17 cellular contexts compared by ENCODE assay signal in the genomic region with DNA sequence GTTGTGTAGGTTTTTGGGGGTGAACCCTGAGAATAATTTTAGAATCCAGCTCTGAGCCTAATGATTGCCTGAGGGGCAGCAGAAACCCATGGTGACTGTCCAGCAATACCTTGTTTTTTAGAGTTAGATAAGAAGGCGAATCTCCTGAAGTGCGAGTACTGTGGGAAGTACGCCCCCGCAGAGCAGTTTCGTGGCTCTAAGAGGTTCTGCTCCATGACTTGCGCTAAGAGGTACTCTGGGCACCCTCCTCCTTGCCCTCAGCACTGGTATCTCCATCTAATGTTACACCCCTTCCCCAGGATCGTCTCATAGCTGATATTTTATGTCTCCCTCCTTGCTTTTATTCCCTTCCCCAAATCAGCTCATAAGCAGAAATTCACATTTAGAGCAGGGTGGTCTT. TPM values are rescaled to one million over a fixed set of nuclear protein-coding genes. Genes with fewer than 3 reads are reported as not detected.
A peak's percentile ranks its signal among the peaks of the same experiment; 100 is the strongest.
DNase-seq lines count a peak whose midpoint lies in the region; ATAC-seq, FAIRE-seq and TF ChIP-seq lines count a peak whose summit lies in the region.
"Had no signal": no experiment of that assay in that cellular context is flagged by ENCODE, and none has a peak within 500 bp of the region (broad histone marks: within the 10 kb centered on the region; RNA-seq: fewer than 3 reads in every experiment).

No MANE protein-coding gene starts in this region.

- no peaks in the 10 kb centered on the region for H3K9me3 ChIP-seq in CD4-positive, alpha-beta T cell (ENCODE audit: control insufficient read depth, low read length)
- H3K9me3 ChIP-seq in K562 (replicated peaks; ENCODE audit: control insufficient read depth, insufficient read depth, low read depth, low read length) = no peaks in the 10 kb centered on the region
- H3K9me3 ChIP-seq in MG63 = no peaks in the 10 kb centered on the region
- H3K9me3 ChIP-seq: BLaER1 had no signal

- no peak for ATAC-seq in CD4-positive, alpha-beta T cell (ENCODE audit: poor library complexity)
- ATAC-seq in GM23338 (no peak), K562 (peak; percentile 55; the same call in 1 of the 3 replicates), memory B cell (ENCODE audit: low read depth) (no peak)
- ATAC-seq: HepG2 had no signal

- H3K27me3 Mint-ChIP-seq in CD4-positive, alpha-beta T cell = no peaks in the 10 kb centered on the region
- H3K27me3 Mint-ChIP-seq in GM23338 (ENCODE audit: insufficient read depth, low read depth, poor library complexity) (peaks cover 2% of the 10 kb centered on the region), memory B cell (no peaks in the 10 kb centered on the region)

- no TSS peak for BruUV-seq in K562 (replicated peaks; lab: Mats Ljungman, UMichigan)

- no peaks in the 10 kb centered on the region for H3K9me3 Mint-ChIP-seq in CD4-positive, alpha-beta T cell
- no peaks in the 10 kb centered on the region for H3K9me3 Mint-ChIP-seq in GM23338
- H3K9me3 Mint-ChIP-seq in memory B cell = no peaks in the 10 kb centered on the region
- H3K9me3 Mint-ChIP-seq: HFFc6 had no signal

- H2AFZ ChIP-seq in GM23338 (no peak overlapping the region), K562 (ENCODE audit: low read depth, low read length) (no peak overlapping the region)

- no peak for TF ChIP-seq RAD21 in K562 (CRISPR knock-in tag; conservative IDR thresholded peaks at IDR 0.05 in 1 of 2, IDR thresholded peaks at IDR 0.05 in 1 of 2)

- H3K4me2 ChIP-seq in GM23338 (no peak overlapping the region), K562 (ENCODE audit: insufficient read depth, low read length) (no peak overlapping the region)
- H3K4me2 ChIP-seq: BLaER1 had no signal

- H3K79me2 ChIP-seq in GM23338 (replicated peaks; ENCODE audit: insufficient read depth) (peaks cover 56% of the 10 kb centered on the region), K562 (ENCODE audit: control insufficient read depth, insufficient read depth, low read length) (no peaks in the 10 kb centered on the region)

- peak; percentile 90 for FAIRE-seq in K562 (lab: Jason Lieb, UNC)
- FAIRE-seq: HepG2, HTR-8/SVneo had no signal

- peak overlapping the region; percentile 47 for H3K27ac Mint-ChIP-seq in CD4-positive, alpha-beta T cell
- H3K27ac Mint-ChIP-seq in GM23338 (no peak overlapping the region), memory B cell (peak overlapping the region; percentile 31)
- H3K27ac Mint-ChIP-seq: HFFc6 had no signal

- no peaks in the 10 kb centered on the region for H3K27me3 ChIP-seq in CD4-positive, alpha-beta T cell (ENCODE audit: control insufficient read depth, insufficient read depth, low read length)
- no peaks in the 10 kb centered on the region for H3K27me3 ChIP-seq in GM23338 (ENCODE audit: insufficient read depth)
- H3K27me3 ChIP-seq in K562 (ENCODE audit: control insufficient read depth in 2 of 2, insufficient read depth in 2 of 2, low read length in 2 of 2) = no peaks in the 10 kb centered on the region
- H3K27me3 ChIP-seq in MG63 = no peaks in the 10 kb centered on the region
- H3K27me3 ChIP-seq: BLaER1 had no signal

- no peak overlapping the region for H3K4me3 Mint-ChIP-seq in CD4-positive, alpha-beta T cell
- H3K4me3 Mint-ChIP-seq in GM23338 (no peak overlapping the region), memory B cell (no peak overlapping the region)
- H3K4me3 Mint-ChIP-seq: HFFc6 had no signal

- CTCF ChIA-PET in CD4-positive, alpha-beta T cell (lab: Charles Lee) = no interaction called here
- CTCF ChIA-PET in K562 (lab: Yijun Ruan, JAX; ENCODE audit: low intra/inter-chr PET ratio) = no interaction called here

- peaks cover 70% of the 10 kb centered on the region for H3K36me3 Mint-ChIP-seq in CD4-positive, alpha-beta T cell (ENCODE audit: low read depth)
- H3K36me3 Mint-ChIP-seq in GM23338 (ENCODE audit: low read depth) = peaks cover 82% of the 10 kb centered on the region
- H3K36me3 Mint-ChIP-seq in memory B cell = peaks cover 25% of the 10 kb centered on the region

- no peak for TF ChIP-seq CTCF in CD4-positive, alpha-beta T cell (IDR thresholded peaks at IDR 0.05)
- TF ChIP-seq CTCF in GM23338 (conservative IDR thresholded peaks at IDR 0.05; ENCODE audit: low read depth in 2 of 2) = no peak
- TF ChIP-seq CTCF in K562 (IDR thresholded peaks at IDR 0.05 in 2 of 3, conservative IDR thresholded peaks at IDR 0.05 in 1 of 3; ENCODE audit: insufficient read depth in 2 of 3, low read depth in 1 of 3, low read length in 3 of 3) = no peak
- TF ChIP-seq CTCF in GM13977 (IDR thresholded peaks at IDR 0.05; ENCODE audit: extremely low read depth, insufficient read depth, missing control alignments) = no peak

- H4K20me1 ChIP-seq in GM23338 (replicated peaks; ENCODE audit: insufficient read depth) (peaks cover 68% of the 10 kb centered on the region), K562 (replicated peaks; ENCODE audit: control insufficient read depth, insufficient read depth, low read length) (no peaks in the 10 kb centered on the region)

- in situ Hi-C loops in K562 (cut with MboI) = no loop called here
- in situ Hi-C loops in GM13977 (cut with MboI; ENCODE audit: low pct_unique_long_range_greater_than_20kb, low sequenced_read_pairs, unreplicated experiment) = no loop called here

- H3K36me3 ChIP-seq in GM23338 (ENCODE audit: insufficient read depth) (peaks cover 77% of the 10 kb centered on the region), K562 (ENCODE audit: control insufficient read depth, insufficient read depth, low read length) (peaks cover 8% of the 10 kb centered on the region; the same call in 2 of the 3 replicates), MG63 (peaks cover 7% of the 10 kb centered on the region)

- H3K27ac ChIP-seq in CD4-positive, alpha-beta T cell (ENCODE audit: low read depth, low read length) = no peak overlapping the region
- H3K27ac ChIP-seq in GM23338 (ENCODE audit: low read depth) (peak overlapping the region; percentile 84), K562 (ENCODE audit: extremely low read depth, low read depth, low read length) (no peak overlapping the region)
- H3K27ac ChIP-seq: BLaER1 had no signal

- 67% methylated on average over 7 of the region's 7 CpGs for WGBS in K562 (ENCODE audit: insufficient coverage, low coverage, missing lambda C conversion rate)

- H3K9me1 ChIP-seq in K562 (ENCODE audit: control insufficient read depth, insufficient read depth, low read length) = no peaks in the 10 kb centered on the region

- intact Hi-C loops in CD4-positive, alpha-beta T cell (cut with DNase I, micrococcal nuclease) = no loop called here
- intact Hi-C loops in K562 (cut with micrococcal nuclease) = no loop called here

- H3K9ac ChIP-seq in K562 (ENCODE audit: insufficient read depth in 1 of 2, low read depth in 2 of 2, low read length in 2 of 2) = no peak overlapping the region
- H3K9ac ChIP-seq: BLaER1 had no signal

- no peak for TF ChIP-seq POLR2A in K562 (conservative IDR thresholded peaks at IDR 0.05)

- H3K4me1 ChIP-seq in GM23338 (ENCODE audit: insufficient read depth) (no peaks in the 10 kb centered on the region; the same call in 1 of the 2 replicates), K562 (replicated peaks in 1 of 2; ENCODE audit: control insufficient read depth in 2 of 2, insufficient read depth in 2 of 2, low read length in 2 of 2) (no peaks in the 10 kb centered on the region)
- H3K4me1 ChIP-seq: BLaER1 had no signal

- no peaks in the 10 kb centered on the region for H3K9me2 ChIP-seq in GM23338 (ENCODE audit: insufficient read depth)

- H3K4me1 Mint-ChIP-seq in CD4-positive, alpha-beta T cell (ENCODE audit: low read depth) = no peaks in the 10 kb centered on the region
- H3K4me1 Mint-ChIP-seq in GM23338 (peaks cover 7% of the 10 kb centered on the region; the same call in 2 of the 3 replicates), memory B cell (no peaks in the 10 kb centered on the region)

- POLR2A ChIA-PET in CD4-positive, alpha-beta T cell (lab: Charles Lee) = no interaction called here
- POLR2A ChIA-PET in K562 (lab: Yijun Ruan, JAX) = interaction anchor here (0.8 to 1.3 kb wide), 3 partner anchors 9 to 12 kb away, joined by 3 to 4 read pairs (median 4); no protein-coding TSS in a partner anchor

- peaks cover 63% of the 10 kb centered on the region for H3F3A ChIP-seq in GM23338 (replicated peaks; ENCODE audit: low read depth)

- no peak for DNase-seq in CD4-positive, alpha-beta T cell
- DNase-seq in GM23338 (ENCODE audit: low spot score) (no peak), K562 (ENCODE audit: extremely low read depth in 1 of 4, low spot score in 3 of 4) (no peak), memory B cell (ENCODE audit: low spot score in 2 of 2) (no peak), DMS79 (lab: John Stamatoyannopoulos, UW) (no peak), MG63 (no peak), GM13977 (ENCODE audit: low spot score) (no peak)
- DNase-seq: 8988T, AML-193, DND-41, GDM1, GOT3, HCEC 1CT, HFFc6 had no signal

- no peak for TF ChIP-seq EP300 in K562 (IDR thresholded peaks at IDR 0.05; ENCODE audit: low read length)

- no peak overlapping the region for H3K4me3 ChIP-seq in GM23338
- H3K4me3 ChIP-seq in K562 = no peak overlapping the region
- H3K4me3 ChIP-seq in MG63 = no peak overlapping the region
- H3K4me3 ChIP-seq: BLaER1 had no signal

RNA-seq across cellular contexts. Expression of a gene that starts 12.7 kb away (rescaled TPM):
- 10 to 100 TPM; 53.4 to 55.8 TPM for total RNA-seq in CD4-positive, alpha-beta T cell
- 66.8 and 103 TPM in 2 replicates for total RNA-seq in GM23338 (2014; rRNA removed; shearing (Covaris generic))
- polyA plus RNA-seq in GM23338 (2016; fragmentation: Nextera tagmentation; extraction: Ambion mirVana) = 147 and 159 TPM in 2 replicates
- 128 and 134 TPM in 2 replicates for total RNA-seq in K562 (2011; cell fraction: chromatin; rRNA removed; ENCODE audit: low replicate concordance)
- total RNA-seq in K562 (2011; cell fraction: nucleolus; rRNA removed) = 168 and 169 TPM in 2 replicates
- 191 and 215 TPM in 2 replicates for total RNA-seq in K562 (2011; cell fraction: nucleoplasm; rRNA removed)
- total RNA-seq in K562 (2014; rRNA removed) = 134 and 163 TPM in 2 replicates
- total RNA-seq in K562 (2014; rRNA removed; fragmentation: Illumina TruSeq; extraction: Trizol) = 109 and 112 TPM in 2 replicates
- total RNA-seq in K562 (2015; rRNA removed; fragmentation: Illumina TruSeq; extraction: Trizol) = 150 and 159 TPM in 2 replicates
- total RNA-seq in K562 (2021) = 106 and 107 TPM in 2 replicates
- 109 and 117 TPM in 2 replicates for polyA plus RNA-seq in K562 (2011; rRNA removed)
- 79.5 and 97.0 TPM in 2 replicates for polyA plus RNA-seq in K562 (2011; cell fraction: cytosol; rRNA removed)
- polyA plus RNA-seq in K562 (2011; cell fraction: nucleus; rRNA removed) = 168 and 179 TPM in 2 replicates
- polyA plus RNA-seq in K562 (2012) = 128 and 148 TPM in 2 replicates
- polyA plus RNA-seq in K562 (2014; fragmentation: Illumina TruSeq; extraction: Trizol) = 119 and 129 TPM in 2 replicates
- 100 to 1,000 TPM in 1 of 2 experiments, 10 to 100 TPM in 1; 86.8 to 133 TPM for polyA plus RNA-seq in K562 (2014; fragmentation: Nextera tagmentation; extraction: Ambion mirVana)
- polyA plus RNA-seq in K562 (2014; rRNA removed) = 78.6 and 93.3 TPM in 2 replicates
- polyA minus RNA-seq in K562 (2011; rRNA and poly(A)+ RNA removed) = 123 and 174 TPM in 2 replicates
- polyA minus RNA-seq in K562 (2011; cell fraction: cytosol; rRNA and poly(A)+ RNA removed) = 25.2 and 75.9 TPM in 2 replicates
- 38.6 and 68.9 TPM in 2 replicates for polyA minus RNA-seq in K562 (2011; cell fraction: nucleus; rRNA and poly(A)+ RNA removed)
- total RNA-seq in MG63 (2014; rRNA removed; shearing (Covaris generic); ENCODE audit: low replicate concordance) = 153 and 164 TPM in 2 replicates

RNA-seq across cellular contexts. Expression of a gene that starts 22.4 kb away (rescaled TPM):
- total RNA-seq in CD4-positive, alpha-beta T cell = 10 to 100 TPM; 46.6 to 47.2 TPM
- total RNA-seq in GM23338 (2014; rRNA removed; shearing (Covaris generic)) = 1,003 and 1,069 TPM in 2 replicates
- polyA plus RNA-seq in GM23338 (2016; fragmentation: Nextera tagmentation; extraction: Ambion mirVana) = 252 and 303 TPM in 2 replicates
- 40.7 and 46.4 TPM in 2 replicates for total RNA-seq in K562 (2011; cell fraction: chromatin; rRNA removed; ENCODE audit: low replicate concordance)
- 17.3 and 17.8 TPM in 2 replicates for total RNA-seq in K562 (2011; cell fraction: nucleolus; rRNA removed)
- total RNA-seq in K562 (2011; cell fraction: nucleoplasm; rRNA removed) = 23.5 and 24.1 TPM in 2 replicates
- total RNA-seq in K562 (2014; rRNA removed) = 6.9 and 8.3 TPM in 2 replicates
- 4.2 and 5.6 TPM in 2 replicates for total RNA-seq in K562 (2014; rRNA removed; fragmentation: Illumina TruSeq; extraction: Trizol)
- total RNA-seq in K562 (2015; rRNA removed; fragmentation: Illumina TruSeq; extraction: Trizol) = 4.7 and 6.2 TPM in 2 replicates
- 9.3 and 10.0 TPM in 2 replicates for total RNA-seq in K562 (2021)
- 13.7 and 15.7 TPM in 2 replicates for polyA plus RNA-seq in K562 (2011; rRNA removed)
- polyA plus RNA-seq in K562 (2011; cell fraction: cytosol; rRNA removed) = 13.8 and 22.3 TPM in 2 replicates
- polyA plus RNA-seq in K562 (2011; cell fraction: nucleus; rRNA removed) = 74.7 and 89.9 TPM in 2 replicates
- polyA plus RNA-seq in K562 (2012) = 10.5 and 21.6 TPM in 2 replicates
- polyA plus RNA-seq in K562 (2014; fragmentation: Illumina TruSeq; extraction: Trizol) = 11.6 and 12.7 TPM in 2 replicates
- polyA plus RNA-seq in K562 (2014; fragmentation: Nextera tagmentation; extraction: Ambion mirVana) = 1 to 10 TPM; 1.9 to 2.5 TPM
- 7.2 and 11.8 TPM in 2 replicates for polyA plus RNA-seq in K562 (2014; rRNA removed)
- polyA minus RNA-seq in K562 (2011; rRNA and poly(A)+ RNA removed) = 5.6 and 6.9 TPM in 2 replicates
- 5.6 and 7.0 TPM in 2 replicates for polyA minus RNA-seq in K562 (2011; cell fraction: cytosol; rRNA and poly(A)+ RNA removed)
- polyA minus RNA-seq in K562 (2011; cell fraction: nucleus; rRNA and poly(A)+ RNA removed) = 6.8 and 7.1 TPM in 2 replicates
- total RNA-seq in MG63 (2014; rRNA removed; shearing (Covaris generic); ENCODE audit: low replicate concordance) = 5.9 and 13.0 TPM in 2 replicates

RNA-seq across cellular contexts. Expression of a gene that starts 52.6 kb away (rescaled TPM):
- total RNA-seq in CD4-positive, alpha-beta T cell = 10 to 100 TPM in 1 of 2 experiments, 1 to 10 TPM in 1; 8.4 to 10.5 TPM
- 5.1 and 8.0 TPM in 2 replicates for total RNA-seq in GM23338 (2014; rRNA removed; shearing (Covaris generic))
- 6.0 and 7.9 TPM in 2 replicates for polyA plus RNA-seq in GM23338 (2016; fragmentation: Nextera tagmentation; extraction: Ambion mirVana)
- 2.8 and 5.4 TPM in 2 replicates for total RNA-seq in K562 (2011; cell fraction: chromatin; rRNA removed; ENCODE audit: low replicate concordance)
- total RNA-seq in K562 (2011; cell fraction: nucleolus; rRNA removed) = 1.2 and 1.6 TPM in 2 replicates
- total RNA-seq in K562 (2011; cell fraction: nucleoplasm; rRNA removed) = 4.7 TPM in 2 replicates
- total RNA-seq in K562 (2014; rRNA removed) = 1.2 and 2.0 TPM in 2 replicates
- 2.6 and 3.0 TPM in 2 replicates for total RNA-seq in K562 (2014; rRNA removed; fragmentation: Illumina TruSeq; extraction: Trizol)
- 2.0 and 2.1 TPM in 2 replicates for total RNA-seq in K562 (2015; rRNA removed; fragmentation: Illumina TruSeq; extraction: Trizol)
- 1.4 TPM in 2 replicates for total RNA-seq in K562 (2021)
- polyA plus RNA-seq in K562 (2011; rRNA removed) = 2.2 and 3.6 TPM in 2 replicates
- 0.91 and 2.1 TPM in 2 replicates for polyA plus RNA-seq in K562 (2011; cell fraction: cytosol; rRNA removed)
- 1.8 TPM in 2 replicates for polyA plus RNA-seq in K562 (2011; cell fraction: nucleus; rRNA removed)
- polyA plus RNA-seq in K562 (2012) = 1.9 and 2.1 TPM in 2 replicates
- 2.1 and 2.6 TPM in 2 replicates for polyA plus RNA-seq in K562 (2014; fragmentation: Illumina TruSeq; extraction: Trizol)
- polyA plus RNA-seq in K562 (2014; fragmentation: Nextera tagmentation; extraction: Ambion mirVana) = 1 to 10 TPM; 4.8 to 7.2 TPM
- 2.0 and 3.1 TPM in 2 replicates for polyA plus RNA-seq in K562 (2014; rRNA removed)
- 2.5 and 2.7 TPM in 2 replicates for polyA minus RNA-seq in K562 (2011; rRNA and poly(A)+ RNA removed)
- polyA minus RNA-seq in K562 (2011; cell fraction: cytosol; rRNA and poly(A)+ RNA removed) = not detected in 2 replicates
- 0.89 and 2.8 TPM in 2 replicates for polyA minus RNA-seq in K562 (2011; cell fraction: nucleus; rRNA and poly(A)+ RNA removed)
- total RNA-seq in MG63 (2014; rRNA removed; shearing (Covaris generic); ENCODE audit: low replicate concordance) = 2.1 TPM in 1 of 2 replicates, not detected in the other

Comparison
In these comparisons a context has a peak if more than half of its experiments do, and no peak if none do; other contexts are left out.
1. RNA of a gene that starts 22.4 kb away (total RNA-seq): 1,003 to 1,069 TPM in GM23338; 46.6 to 47.2 TPM in CD4-positive, alpha-beta T cell, 5.9 to 13.0 TPM in MG63 and 4.2 to 46.4 TPM in K562; every median in the first group is over 10 times any median in the second.